Comparison of ENCODE assay signal across 1 cellular context in genomic region chr18:23452347-23452727, GRCh38.
TF ChIP-seq lines count a peak whose summit lies in the region.

No MANE protein-coding gene starts in this region.

TF ChIP-seq in H1, 55 proteins besides CTCF, POLR2A, EP300 and RAD21:
- TF ChIP-seq TAF7 (optimal IDR thresholded peaks at IDR 0.05; ENCODE audit: borderline replicate concordance, low read depth, low read length) (no peak), SP1 (IDR thresholded peaks at IDR 0.05; ENCODE audit: low read depth, low read length) (no peak), YY1 (IDR thresholded peaks at IDR 0.05; ENCODE audit: low read depth, low read length) (no peak), GTF2F1 (IDR thresholded peaks at IDR 0.05; ENCODE audit: borderline replicate concordance, low read depth, low read length) (no peak), SIRT6 (IDR thresholded peaks at IDR 0.05; ENCODE audit: low read length) (no peak), CHD1 (IDR thresholded peaks at IDR 0.05; ENCODE audit: low read depth, low read length) (no peak), CBX8 (IDR thresholded peaks at IDR 0.05; ENCODE audit: borderline replicate concordance, low read depth, low read length) (no peak), CTBP2 (IDR thresholded peaks at IDR 0.05; ENCODE audit: borderline replicate concordance, insufficient read depth, insufficient read length, low read length) (no peak), BACH1 (IDR thresholded peaks at IDR 0.05; ENCODE audit: low read length) (no peak), SP2 (IDR thresholded peaks at IDR 0.05; ENCODE audit: low read length) (no peak)
- TF ChIP-seq, protein P1, sequence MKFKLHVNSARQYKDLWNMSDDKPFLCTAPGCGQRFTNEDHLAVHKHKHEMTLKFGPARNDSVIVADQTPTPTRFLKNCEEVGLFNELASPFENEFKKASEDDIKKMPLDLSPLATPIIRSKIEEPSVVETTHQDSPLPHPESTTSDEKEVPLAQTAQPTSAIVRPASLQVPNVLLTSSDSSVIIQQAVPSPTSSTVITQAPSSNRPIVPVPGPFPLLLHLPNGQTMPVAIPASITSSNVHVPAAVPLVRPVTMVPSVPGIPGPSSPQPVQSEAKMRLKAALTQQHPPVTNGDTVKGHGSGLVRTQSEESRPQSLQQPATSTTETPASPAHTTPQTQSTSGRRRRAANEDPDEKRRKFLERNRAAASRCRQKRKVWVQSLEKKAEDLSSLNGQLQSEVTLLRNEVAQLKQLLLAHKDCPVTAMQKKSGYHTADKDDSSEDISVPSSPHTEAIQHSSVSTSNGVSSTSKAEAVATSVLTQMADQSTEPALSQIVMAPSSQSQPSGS (IDR thresholded peaks at IDR 0.05; ENCODE audit: low read length) = no peak
TF ChIP-seq in H1: peak in this region for 0.
